In the genomic region with DNA sequence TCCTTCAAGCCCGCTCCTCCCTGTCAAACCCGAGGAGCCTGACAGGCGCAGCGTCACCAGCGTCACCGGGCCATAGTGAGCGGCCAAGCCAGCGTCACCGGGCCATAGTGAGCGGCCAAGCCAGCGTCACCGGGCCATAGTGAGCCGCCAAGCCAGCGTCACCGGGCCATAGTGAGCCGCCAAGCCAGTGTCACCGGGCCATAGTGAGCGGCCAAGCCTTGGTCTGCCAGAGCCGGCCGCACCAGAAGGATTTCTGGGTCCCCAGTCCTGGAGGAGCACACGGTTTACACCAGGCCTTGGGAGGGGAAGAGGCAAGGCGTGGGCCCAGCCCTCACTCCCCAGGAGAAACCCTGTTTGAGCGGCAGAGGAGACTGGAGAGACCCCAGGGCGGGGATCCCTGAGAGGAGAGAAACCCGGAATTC, we compare ENCODE assay signal across 2 cellular contexts.
A peak's percentile ranks its signal among the peaks of the same experiment; 100 is the strongest.
TF ChIP-seq lines count a peak whose summit lies in the region.

No MANE protein-coding gene starts in this region.

TF ChIP-seq in GM23338, 12 proteins besides CTCF, POLR2A, EP300 and RAD21:
- TF ChIP-seq, protein P1, sequence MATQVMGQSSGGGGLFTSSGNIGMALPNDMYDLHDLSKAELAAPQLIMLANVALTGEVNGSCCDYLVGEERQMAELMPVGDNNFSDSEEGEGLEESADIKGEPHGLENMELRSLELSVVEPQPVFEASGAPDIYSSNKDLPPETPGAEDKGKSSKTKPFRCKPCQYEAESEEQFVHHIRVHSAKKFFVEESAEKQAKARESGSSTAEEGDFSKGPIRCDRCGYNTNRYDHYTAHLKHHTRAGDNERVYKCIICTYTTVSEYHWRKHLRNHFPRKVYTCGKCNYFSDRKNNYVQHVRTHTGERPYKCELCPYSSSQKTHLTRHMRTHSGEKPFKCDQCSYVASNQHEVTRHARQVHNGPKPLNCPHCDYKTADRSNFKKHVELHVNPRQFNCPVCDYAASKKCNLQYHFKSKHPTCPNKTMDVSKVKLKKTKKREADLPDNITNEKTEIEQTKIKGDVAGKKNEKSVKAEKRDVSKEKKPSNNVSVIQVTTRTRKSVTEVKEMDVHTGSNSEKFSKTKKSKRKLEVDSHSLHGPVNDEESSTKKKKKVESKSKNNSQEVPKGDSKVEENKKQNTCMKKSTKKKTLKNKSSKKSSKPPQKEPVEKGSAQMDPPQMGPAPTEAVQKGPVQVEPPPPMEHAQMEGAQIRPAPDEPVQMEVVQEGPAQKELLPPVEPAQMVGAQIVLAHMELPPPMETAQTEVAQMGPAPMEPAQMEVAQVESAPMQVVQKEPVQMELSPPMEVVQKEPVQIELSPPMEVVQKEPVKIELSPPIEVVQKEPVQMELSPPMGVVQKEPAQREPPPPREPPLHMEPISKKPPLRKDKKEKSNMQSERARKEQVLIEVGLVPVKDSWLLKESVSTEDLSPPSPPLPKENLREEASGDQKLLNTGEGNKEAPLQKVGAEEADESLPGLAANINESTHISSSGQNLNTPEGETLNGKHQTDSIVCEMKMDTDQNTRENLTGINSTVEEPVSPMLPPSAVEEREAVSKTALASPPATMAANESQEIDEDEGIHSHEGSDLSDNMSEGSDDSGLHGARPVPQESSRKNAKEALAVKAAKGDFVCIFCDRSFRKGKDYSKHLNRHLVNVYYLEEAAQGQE (IDR thresholded peaks at IDR 0.05; ENCODE audit: unreplicated experiment) = no peak
- TF ChIP-seq ZNF331 (CRISPR knock-in tag; IDR thresholded peaks at IDR 0.05; ENCODE audit: low read depth) (no peak), EZH2 (IDR thresholded peaks at IDR 0.05; ENCODE audit: low read depth, unreplicated experiment) (no peak), ZNF114 (CRISPR knock-in tag; IDR thresholded peaks at IDR 0.05) (no peak), POLR2AphosphoS5 (IDR thresholded peaks at IDR 0.05; ENCODE audit: low read depth) (no peak), STAT1 (IDR thresholded peaks at IDR 0.05; ENCODE audit: unreplicated experiment) (no peak)
- TF ChIP-seq, protein P2, sequence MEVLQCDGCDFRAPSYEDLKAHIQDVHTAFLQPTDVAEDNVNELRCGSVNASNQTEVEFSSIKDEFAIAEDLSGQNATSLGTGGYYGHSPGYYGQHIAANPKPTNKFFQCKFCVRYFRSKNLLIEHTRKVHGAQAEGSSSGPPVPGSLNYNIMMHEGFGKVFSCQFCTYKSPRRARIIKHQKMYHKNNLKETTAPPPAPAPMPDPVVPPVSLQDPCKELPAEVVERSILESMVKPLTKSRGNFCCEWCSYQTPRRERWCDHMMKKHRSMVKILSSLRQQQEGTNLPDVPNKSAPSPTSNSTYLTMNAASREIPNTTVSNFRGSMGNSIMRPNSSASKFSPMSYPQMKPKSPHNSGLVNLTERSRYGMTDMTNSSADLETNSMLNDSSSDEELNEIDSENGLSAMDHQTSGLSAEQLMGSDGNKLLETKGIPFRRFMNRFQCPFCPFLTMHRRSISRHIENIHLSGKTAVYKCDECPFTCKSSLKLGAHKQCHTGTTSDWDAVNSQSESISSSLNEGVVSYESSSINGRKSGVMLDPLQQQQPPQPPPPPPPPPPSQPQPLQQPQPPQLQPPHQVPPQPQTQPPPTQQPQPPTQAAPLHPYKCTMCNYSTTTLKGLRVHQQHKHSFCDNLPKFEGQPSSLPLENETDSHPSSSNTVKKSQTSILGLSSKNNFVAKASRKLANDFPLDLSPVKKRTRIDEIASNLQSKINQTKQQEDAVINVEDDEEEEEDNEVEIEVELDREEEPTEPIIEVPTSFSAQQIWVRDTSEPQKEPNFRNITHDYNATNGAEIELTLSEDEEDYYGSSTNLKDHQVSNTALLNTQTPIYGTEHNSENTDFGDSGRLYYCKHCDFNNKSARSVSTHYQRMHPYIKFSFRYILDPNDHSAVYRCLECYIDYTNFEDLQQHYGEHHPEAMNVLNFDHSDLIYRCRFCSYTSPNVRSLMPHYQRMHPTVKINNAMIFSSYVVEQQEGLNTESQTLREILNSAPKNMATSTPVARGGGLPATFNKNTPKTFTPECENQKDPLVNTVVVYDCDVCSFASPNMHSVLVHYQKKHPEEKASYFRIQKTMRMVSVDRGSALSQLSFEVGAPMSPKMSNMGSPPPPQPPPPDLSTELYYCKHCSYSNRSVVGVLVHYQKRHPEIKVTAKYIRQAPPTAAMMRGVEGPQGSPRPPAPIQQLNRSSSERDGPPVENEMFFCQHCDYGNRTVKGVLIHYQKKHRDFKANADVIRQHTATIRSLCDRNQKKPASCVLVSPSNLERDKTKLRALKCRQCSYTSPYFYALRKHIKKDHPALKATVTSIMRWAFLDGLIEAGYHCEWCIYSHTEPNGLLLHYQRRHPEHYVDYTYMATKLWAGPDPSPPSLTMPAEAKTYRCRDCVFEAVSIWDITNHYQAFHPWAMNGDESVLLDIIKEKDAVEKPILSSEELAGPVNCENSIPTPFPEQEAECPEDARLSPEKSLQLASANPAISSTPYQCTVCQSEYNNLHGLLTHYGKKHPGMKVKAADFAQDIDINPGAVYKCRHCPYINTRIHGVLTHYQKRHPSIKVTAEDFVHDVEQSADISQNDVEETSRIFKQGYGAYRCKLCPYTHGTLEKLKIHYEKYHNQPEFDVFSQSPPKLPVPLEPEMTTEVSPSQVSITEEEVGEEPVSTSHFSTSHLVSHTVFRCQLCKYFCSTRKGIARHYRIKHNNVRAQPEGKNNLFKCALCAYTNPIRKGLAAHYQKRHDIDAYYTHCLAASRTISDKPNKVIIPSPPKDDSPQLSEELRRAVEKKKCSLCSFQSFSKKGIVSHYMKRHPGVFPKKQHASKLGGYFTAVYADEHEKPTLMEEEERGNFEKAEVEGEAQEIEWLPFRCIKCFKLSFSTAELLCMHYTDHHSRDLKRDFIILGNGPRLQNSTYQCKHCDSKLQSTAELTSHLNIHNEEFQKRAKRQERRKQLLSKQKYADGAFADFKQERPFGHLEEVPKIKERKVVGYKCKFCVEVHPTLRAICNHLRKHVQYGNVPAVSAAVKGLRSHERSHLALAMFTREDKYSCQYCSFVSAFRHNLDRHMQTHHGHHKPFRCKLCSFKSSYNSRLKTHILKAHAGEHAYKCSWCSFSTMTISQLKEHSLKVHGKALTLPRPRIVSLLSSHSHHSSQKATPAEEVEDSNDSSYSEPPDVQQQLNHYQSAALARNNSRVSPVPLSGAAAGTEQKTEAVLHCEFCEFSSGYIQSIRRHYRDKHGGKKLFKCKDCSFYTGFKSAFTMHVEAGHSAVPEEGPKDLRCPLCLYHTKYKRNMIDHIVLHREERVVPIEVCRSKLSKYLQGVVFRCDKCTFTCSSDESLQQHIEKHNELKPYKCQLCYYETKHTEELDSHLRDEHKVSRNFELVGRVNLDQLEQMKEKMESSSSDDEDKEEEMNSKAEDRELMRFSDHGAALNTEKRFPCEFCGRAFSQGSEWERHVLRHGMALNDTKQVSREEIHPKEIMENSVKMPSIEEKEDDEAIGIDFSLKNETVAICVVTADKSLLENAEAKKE (CRISPR knock-in tag; IDR thresholded peaks at IDR 0.05) = no peak
- TF ChIP-seq, protein P3, sequence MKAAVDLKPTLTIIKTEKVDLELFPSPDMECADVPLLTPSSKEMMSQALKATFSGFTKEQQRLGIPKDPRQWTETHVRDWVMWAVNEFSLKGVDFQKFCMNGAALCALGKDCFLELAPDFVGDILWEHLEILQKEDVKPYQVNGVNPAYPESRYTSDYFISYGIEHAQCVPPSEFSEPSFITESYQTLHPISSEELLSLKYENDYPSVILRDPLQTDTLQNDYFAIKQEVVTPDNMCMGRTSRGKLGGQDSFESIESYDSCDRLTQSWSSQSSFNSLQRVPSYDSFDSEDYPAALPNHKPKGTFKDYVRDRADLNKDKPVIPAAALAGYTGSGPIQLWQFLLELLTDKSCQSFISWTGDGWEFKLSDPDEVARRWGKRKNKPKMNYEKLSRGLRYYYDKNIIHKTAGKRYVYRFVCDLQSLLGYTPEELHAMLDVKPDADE (IDR thresholded peaks at IDR 0.05) = no peak

TF ChIP-seq in K562, 482 proteins besides CTCF, POLR2A, EP300 and RAD21 (continues in another document):
- TF ChIP-seq, protein P4, sequence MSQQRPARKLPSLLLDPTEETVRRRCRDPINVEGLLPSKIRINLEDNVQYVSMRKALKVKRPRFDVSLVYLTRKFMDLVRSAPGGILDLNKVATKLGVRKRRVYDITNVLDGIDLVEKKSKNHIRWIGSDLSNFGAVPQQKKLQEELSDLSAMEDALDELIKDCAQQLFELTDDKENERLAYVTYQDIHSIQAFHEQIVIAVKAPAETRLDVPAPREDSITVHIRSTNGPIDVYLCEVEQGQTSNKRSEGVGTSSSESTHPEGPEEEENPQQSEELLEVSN (IDR thresholded peaks at IDR 0.05; ENCODE audit: borderline replicate concordance in 1 of 2, extremely low read depth in 1 of 2, insufficient read depth in 1 of 2, insufficient read length in 1 of 2, low read depth in 1 of 2, low read length in 1 of 2, poor library complexity in 1 of 2, severe bottlenecking in 1 of 2) = no peak
- TF ChIP-seq ZC3H4 (CRISPR knock-in tag; IDR thresholded peaks at IDR 0.05; ENCODE audit: borderline replicate concordance) (0 out of 2 replicates have a peak, but pooled peaks have one; percentile 47), ZNF12 (CRISPR knock-in tag; IDR thresholded peaks at IDR 0.05) (no peak), NR3C1 (CRISPR knock-in tag; IDR thresholded peaks at IDR 0.05) (0 out of 2 replicates have a peak, but pooled peaks have one; percentile 7), TRIM28 (IDR thresholded peaks at IDR 0.05) (no peak)
- TF ChIP-seq, protein P5, sequence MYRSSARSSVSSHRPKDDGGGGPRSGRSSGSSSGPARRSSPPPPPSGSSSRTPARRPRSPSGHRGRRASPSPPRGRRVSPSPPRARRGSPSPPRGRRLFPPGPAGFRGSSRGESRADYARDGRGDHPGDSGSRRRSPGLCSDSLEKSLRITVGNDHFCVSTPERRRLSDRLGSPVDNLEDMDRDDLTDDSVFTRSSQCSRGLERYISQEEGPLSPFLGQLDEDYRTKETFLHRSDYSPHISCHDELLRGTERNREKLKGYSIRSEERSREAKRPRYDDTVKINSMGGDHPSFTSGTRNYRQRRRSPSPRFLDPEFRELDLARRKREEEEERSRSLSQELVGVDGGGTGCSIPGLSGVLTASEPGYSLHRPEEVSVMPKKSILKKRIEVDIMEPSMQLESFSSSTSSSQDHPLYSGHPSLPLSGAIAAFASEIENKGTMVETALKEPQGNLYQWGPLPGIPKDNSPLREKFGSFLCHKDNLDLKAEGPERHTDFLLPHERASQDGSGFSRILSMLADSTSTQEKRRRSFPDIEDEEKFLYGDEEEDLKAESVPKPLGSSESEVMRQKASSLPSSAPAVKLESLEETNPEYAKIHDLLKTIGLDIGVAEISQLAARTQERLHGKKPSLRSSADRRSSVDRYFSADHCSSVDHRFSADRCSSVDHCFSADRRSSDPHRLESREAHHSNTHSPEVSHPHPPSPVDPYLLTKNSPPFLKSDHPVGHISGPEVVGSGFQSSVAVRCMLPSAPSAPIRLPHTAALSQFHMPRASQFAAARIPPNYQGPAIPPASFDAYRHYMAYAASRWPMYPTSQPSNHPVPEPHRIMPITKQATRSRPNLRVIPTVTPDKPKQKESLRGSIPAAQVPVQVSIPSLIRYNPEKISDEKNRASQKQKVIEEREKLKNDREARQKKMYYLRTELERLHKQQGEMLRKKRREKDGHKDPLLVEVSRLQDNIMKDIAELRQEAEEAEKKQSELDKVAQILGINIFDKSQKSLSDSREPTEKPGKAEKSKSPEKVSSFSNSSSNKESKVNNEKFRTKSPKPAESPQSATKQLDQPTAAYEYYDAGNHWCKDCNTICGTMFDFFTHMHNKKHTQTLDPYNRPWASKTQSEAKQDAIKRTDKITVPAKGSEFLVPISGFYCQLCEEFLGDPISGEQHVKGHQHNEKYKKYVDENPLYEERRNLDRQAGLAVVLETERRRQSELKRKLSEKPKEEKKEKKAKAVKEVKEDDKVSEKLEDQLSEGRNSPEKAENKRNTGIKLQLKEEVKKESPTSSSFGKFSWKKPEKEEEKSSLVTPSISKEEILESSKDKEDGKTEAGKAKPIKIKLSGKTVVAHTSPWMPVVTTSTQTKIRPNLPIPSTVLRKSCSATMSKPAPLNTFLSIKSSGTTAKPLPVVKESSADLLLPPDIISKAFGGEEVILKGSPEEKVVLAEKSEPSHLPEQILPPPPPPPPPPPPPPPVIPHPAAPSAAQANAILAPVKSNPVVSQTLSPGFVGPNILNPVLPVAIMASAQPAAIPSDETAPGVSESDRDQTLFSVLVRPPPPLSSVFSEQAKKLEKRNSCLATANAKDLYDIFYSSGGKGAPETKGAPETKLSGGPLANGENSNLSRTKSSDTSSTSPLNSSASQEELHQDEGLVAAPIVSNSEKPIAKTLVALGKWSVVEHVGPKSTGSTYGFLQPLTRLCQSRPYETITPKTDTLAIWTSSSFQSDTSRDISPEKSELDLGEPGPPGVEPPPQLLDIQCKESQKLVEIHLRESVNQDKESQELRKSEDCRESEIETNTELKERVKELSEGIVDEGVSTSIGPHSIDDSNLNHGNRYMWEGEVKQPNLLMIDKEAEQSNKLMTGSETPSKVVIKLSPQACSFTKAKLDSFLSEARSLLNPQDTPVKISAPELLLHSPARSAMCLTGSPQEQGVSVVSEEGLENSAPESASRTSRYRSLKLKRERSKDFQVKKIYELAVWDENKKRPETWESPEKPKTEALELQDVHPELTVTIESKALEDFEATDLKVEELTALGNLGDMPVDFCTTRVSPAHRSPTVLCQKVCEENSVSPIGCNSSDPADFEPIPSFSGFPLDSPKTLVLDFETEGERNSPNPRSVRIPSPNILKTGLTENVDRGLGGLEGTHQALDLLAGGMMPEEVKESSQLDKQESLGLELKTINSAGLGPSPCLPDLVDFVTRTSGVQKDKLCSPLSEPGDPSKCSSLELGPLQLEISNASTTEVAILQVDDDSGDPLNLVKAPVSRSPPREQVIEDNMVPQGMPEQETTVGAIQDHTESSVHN (IDR thresholded peaks at IDR 0.05; ENCODE audit: borderline replicate concordance in 1 of 2, low read depth in 1 of 2) = no peak
- TF ChIP-seq, protein P6, sequence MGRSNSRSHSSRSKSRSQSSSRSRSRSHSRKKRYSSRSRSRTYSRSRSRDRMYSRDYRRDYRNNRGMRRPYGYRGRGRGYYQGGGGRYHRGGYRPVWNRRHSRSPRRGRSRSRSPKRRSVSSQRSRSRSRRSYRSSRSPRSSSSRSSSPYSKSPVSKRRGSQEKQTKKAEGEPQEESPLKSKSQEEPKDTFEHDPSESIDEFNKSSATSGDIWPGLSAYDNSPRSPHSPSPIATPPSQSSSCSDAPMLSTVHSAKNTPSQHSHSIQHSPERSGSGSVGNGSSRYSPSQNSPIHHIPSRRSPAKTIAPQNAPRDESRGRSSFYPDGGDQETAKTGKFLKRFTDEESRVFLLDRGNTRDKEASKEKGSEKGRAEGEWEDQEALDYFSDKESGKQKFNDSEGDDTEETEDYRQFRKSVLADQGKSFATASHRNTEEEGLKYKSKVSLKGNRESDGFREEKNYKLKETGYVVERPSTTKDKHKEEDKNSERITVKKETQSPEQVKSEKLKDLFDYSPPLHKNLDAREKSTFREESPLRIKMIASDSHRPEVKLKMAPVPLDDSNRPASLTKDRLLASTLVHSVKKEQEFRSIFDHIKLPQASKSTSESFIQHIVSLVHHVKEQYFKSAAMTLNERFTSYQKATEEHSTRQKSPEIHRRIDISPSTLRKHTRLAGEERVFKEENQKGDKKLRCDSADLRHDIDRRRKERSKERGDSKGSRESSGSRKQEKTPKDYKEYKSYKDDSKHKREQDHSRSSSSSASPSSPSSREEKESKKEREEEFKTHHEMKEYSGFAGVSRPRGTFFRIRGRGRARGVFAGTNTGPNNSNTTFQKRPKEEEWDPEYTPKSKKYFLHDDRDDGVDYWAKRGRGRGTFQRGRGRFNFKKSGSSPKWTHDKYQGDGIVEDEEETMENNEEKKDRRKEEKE (IDR thresholded peaks at IDR 0.05; ENCODE audit: borderline replicate concordance in 1 of 2, control insufficient read depth in 1 of 2, low read depth in 2 of 2, low read length in 1 of 2) = no peak
- TF ChIP-seq, protein P7, sequence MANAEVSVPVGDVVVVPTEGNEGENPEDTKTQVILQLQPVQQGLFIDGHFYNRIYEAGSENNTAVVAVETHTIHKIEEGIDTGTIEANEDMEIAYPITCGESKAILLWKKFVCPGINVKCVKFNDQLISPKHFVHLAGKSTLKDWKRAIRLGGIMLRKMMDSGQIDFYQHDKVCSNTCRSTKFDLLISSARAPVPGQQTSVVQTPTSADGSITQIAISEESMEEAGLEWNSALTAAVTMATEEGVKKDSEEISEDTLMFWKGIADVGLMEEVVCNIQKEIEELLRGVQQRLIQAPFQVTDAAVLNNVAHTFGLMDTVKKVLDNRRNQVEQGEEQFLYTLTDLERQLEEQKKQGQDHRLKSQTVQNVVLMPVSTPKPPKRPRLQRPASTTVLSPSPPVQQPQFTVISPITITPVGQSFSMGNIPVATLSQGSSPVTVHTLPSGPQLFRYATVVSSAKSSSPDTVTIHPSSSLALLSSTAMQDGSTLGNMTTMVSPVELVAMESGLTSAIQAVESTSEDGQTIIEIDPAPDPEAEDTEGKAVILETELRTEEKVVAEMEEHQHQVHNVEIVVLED (CRISPR knock-in tag; IDR thresholded peaks at IDR 0.05) = no peak
